ENCODE assay signal across 1 cellular context in genomic region chr2:197286805-197287595, GRCh38.
TF ChIP-seq lines count a peak whose summit lies in the region.

No MANE protein-coding gene starts in this region.

TF ChIP-seq in GM12878, 131 proteins besides CTCF, POLR2A, EP300 and RAD21 (continued from another document):
- no peak for TF ChIP-seq RBBP5 (conservative IDR thresholded peaks at IDR 0.05)
- no peak for TF ChIP-seq ZNF274 (IDR thresholded peaks at IDR 0.05; ENCODE audit: insufficient read depth, insufficient read length)
- no peak for TF ChIP-seq SMC3 (IDR thresholded peaks at IDR 0.05; ENCODE audit: borderline replicate concordance, low read length)
- TF ChIP-seq, protein P1, sequence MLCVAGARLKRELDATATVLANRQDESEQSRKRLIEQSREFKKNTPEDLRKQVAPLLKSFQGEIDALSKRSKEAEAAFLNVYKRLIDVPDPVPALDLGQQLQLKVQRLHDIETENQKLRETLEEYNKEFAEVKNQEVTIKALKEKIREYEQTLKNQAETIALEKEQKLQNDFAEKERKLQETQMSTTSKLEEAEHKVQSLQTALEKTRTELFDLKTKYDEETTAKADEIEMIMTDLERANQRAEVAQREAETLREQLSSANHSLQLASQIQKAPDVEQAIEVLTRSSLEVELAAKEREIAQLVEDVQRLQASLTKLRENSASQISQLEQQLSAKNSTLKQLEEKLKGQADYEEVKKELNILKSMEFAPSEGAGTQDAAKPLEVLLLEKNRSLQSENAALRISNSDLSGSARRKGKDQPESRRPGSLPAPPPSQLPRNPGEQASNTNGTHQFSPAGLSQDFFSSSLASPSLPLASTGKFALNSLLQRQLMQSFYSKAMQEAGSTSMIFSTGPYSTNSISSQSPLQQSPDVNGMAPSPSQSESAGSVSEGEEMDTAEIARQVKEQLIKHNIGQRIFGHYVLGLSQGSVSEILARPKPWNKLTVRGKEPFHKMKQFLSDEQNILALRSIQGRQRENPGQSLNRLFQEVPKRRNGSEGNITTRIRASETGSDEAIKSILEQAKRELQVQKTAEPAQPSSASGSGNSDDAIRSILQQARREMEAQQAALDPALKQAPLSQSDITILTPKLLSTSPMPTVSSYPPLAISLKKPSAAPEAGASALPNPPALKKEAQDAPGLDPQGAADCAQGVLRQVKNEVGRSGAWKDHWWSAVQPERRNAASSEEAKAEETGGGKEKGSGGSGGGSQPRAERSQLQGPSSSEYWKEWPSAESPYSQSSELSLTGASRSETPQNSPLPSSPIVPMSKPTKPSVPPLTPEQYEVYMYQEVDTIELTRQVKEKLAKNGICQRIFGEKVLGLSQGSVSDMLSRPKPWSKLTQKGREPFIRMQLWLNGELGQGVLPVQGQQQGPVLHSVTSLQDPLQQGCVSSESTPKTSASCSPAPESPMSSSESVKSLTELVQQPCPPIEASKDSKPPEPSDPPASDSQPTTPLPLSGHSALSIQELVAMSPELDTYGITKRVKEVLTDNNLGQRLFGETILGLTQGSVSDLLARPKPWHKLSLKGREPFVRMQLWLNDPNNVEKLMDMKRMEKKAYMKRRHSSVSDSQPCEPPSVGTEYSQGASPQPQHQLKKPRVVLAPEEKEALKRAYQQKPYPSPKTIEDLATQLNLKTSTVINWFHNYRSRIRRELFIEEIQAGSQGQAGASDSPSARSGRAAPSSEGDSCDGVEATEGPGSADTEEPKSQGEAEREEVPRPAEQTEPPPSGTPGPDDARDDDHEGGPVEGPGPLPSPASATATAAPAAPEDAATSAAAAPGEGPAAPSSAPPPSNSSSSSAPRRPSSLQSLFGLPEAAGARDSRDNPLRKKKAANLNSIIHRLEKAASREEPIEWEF (IDR thresholded peaks at IDR 0.05; ENCODE audit: insufficient replicate concordance, low read depth, low read length) = no peak
- peak; percentile 85 for TF ChIP-seq ZNF687 (IDR thresholded peaks at IDR 0.05)
- TF ChIP-seq ZBED1 (IDR thresholded peaks at IDR 0.05; ENCODE audit: borderline replicate concordance) = no peak
- TF ChIP-seq CREM (IDR thresholded peaks at IDR 0.05; ENCODE audit: low read depth) = peak; percentile 93
- TF ChIP-seq, protein P2, sequence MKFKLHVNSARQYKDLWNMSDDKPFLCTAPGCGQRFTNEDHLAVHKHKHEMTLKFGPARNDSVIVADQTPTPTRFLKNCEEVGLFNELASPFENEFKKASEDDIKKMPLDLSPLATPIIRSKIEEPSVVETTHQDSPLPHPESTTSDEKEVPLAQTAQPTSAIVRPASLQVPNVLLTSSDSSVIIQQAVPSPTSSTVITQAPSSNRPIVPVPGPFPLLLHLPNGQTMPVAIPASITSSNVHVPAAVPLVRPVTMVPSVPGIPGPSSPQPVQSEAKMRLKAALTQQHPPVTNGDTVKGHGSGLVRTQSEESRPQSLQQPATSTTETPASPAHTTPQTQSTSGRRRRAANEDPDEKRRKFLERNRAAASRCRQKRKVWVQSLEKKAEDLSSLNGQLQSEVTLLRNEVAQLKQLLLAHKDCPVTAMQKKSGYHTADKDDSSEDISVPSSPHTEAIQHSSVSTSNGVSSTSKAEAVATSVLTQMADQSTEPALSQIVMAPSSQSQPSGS (IDR thresholded peaks at IDR 0.05; ENCODE audit: low read length) = peak; percentile 43; the same call in 1 of the 2 replicates
- no peak for TF ChIP-seq FOXM1 (IDR thresholded peaks at IDR 0.05; ENCODE audit: low read depth, low read length)
- TF ChIP-seq CHD2 (IDR thresholded peaks at IDR 0.05; ENCODE audit: borderline replicate concordance, low read depth, low read length) = no peak
- no peak for TF ChIP-seq NR2C1 (IDR thresholded peaks at IDR 0.05)
- 0 out of 2 replicates have a peak, but pooled peaks have one; percentile 49 for TF ChIP-seq IRF4 (IDR thresholded peaks at IDR 0.05; ENCODE audit: low read depth, low read length)
- no peak for TF ChIP-seq TCF3 (IDR thresholded peaks at IDR 0.05; ENCODE audit: borderline replicate concordance, insufficient read depth, low read depth, low read length)
- TF ChIP-seq MYB (IDR thresholded peaks at IDR 0.05; ENCODE audit: borderline replicate concordance, low read depth, low read length) = no peak
- no peak for TF ChIP-seq CHD1 (IDR thresholded peaks at IDR 0.05; ENCODE audit: low read depth, low read length)
- no peak for TF ChIP-seq LARP7 (IDR thresholded peaks at IDR 0.05)
- TF ChIP-seq, protein P3, sequence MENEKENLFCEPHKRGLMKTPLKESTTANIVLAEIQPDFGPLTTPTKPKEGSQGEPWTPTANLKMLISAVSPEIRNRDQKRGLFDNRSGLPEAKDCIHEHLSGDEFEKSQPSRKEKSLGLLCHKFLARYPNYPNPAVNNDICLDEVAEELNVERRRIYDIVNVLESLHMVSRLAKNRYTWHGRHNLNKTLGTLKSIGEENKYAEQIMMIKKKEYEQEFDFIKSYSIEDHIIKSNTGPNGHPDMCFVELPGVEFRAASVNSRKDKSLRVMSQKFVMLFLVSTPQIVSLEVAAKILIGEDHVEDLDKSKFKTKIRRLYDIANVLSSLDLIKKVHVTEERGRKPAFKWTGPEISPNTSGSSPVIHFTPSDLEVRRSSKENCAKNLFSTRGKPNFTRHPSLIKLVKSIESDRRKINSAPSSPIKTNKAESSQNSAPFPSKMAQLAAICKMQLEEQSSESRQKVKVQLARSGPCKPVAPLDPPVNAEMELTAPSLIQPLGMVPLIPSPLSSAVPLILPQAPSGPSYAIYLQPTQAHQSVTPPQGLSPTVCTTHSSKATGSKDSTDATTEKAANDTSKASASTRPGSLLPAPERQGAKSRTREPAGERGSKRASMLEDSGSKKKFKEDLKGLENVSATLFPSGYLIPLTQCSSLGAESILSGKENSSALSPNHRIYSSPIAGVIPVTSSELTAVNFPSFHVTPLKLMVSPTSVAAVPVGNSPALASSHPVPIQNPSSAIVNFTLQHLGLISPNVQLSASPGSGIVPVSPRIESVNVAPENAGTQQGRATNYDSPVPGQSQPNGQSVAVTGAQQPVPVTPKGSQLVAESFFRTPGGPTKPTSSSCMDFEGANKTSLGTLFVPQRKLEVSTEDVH (IDR thresholded peaks at IDR 0.05; ENCODE audit: low read depth, partially characterized antibody) = peak; percentile 50
- TF ChIP-seq E2F4 (IDR thresholded peaks at IDR 0.05; ENCODE audit: low read depth, low read length) = no peak
- TF ChIP-seq ZNF217 (IDR thresholded peaks at IDR 0.05) = no peak
- peak; percentile 94 for TF ChIP-seq ATF7 (IDR thresholded peaks at IDR 0.05; ENCODE audit: low read depth)
